In the genomic region with DNA sequence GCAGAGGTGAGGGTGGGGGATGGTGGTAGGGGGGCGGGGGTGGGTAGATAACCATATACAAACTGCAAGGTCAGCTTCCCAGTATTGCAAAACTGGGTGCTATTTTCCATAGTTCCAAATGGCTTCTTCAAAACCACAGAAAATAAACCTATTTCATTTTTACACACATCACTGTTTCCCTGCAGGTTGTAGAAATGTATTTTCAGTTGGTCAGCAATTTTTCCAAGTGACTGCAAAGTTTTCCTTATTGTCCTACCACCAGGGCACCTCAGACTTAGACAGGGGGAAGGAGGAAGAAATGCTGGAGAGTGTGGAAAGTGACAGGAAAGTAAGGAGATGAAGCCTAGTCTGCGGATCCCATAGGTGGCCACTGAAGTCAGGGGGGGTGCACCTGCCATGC, we compare ENCODE assay signal across 38 cellular contexts.
"Had no signal": no experiment of that assay in that cellular context is flagged by ENCODE, and none has a peak within 500 bp of the region (broad histone marks: within the 10 kb centered on the region; RNA-seq: fewer than 3 reads in every experiment).

No MANE protein-coding gene starts in this region.

- FAIRE-seq: bronchial epithelial cell had no signal

- H3K4me1 ChIP-seq: ascending aorta had no signal

- DNase-seq: activated CD4-positive, alpha-beta memory T cell treated with anti-CD3 and anti-CD28 coated beads, Interleukin-2, amount 10 ng/mL, durations not matched to agents 7 days and 5 days; activated CD4-positive, alpha-beta T cell treated with anti-CD3 and anti-CD28 coated beads for 1 hour; activated CD4-positive, alpha-beta T cell treated with anti-CD3 and anti-CD28 coated beads for 36 hours; activated CD4-positive, alpha-beta T cell treated with anti-CD3 and anti-CD28 coated beads for 48 hours; activated CD4-positive, alpha-beta T cell treated with anti-CD3 and anti-CD28 coated beads, Interleukin-2, amount 10 ng/mL, durations not matched to agents 7 days and 5 days; activated CD4-positive, alpha-beta T cell treated with anti-CD3 and anti-CD28 coated beads, Interleukin-2, amount 50 U/mL, for 48 hours; activated CD4-positive, CD25-positive, alpha-beta regulatory T cell; activated CD8-positive, alpha-beta memory T cell treated with anti-CD3 and anti-CD28 coated beads for 24 hours; activated CD8-positive, alpha-beta memory T cell treated with anti-CD3 and anti-CD28 coated beads, Interleukin-2, amount 10 ng/mL, durations not matched to agents 7 days and 5 days; activated CD8-positive, alpha-beta memory T cell treated with anti-CD3 and anti-CD28 coated beads, Interleukin-2, amount 50 U/mL, for 48 hours; activated CD8-positive, alpha-beta T cell treated with anti-CD3 and anti-CD28 coated beads, Interleukin-2, amount 10 ng/mL, durations not matched to agents 7 days and 5 days; activated effector memory CD4-positive, alpha-beta T cell treated with Interleukin-2 at 50 U/mL for 16 hours; activated gamma-delta T cell; activated naive CD4-positive, alpha-beta T cell treated with anti-CD3 and anti-CD28 coated beads, Interleukin-2, amount 50 U/mL, for 16 hours; activated naive CD4-positive, alpha-beta T cell treated with Interleukin-2 at 50 U/mL for 16 hours; activated naive CD8-positive, alpha-beta T cell treated with anti-CD3 and anti-CD28 coated beads, Interleukin-2, amount 10 ng/mL, durations not matched to agents 7 days and 5 days; activated naive CD8-positive, alpha-beta T cell treated with anti-CD3 and anti-CD28 coated beads, Interleukin-2, amount 50 U/mL, for 24 hours; activated T-cell treated with anti-CD3 and anti-CD28 coated beads, Interleukin-2, amount 50 U/mL, for 24 hours; activated T-cell treated with anti-CD3 and anti-CD28 coated beads, Interleukin-2, amount 50 U/mL, for 48 hours; amygdala; anterior cingulate cortex; caudate nucleus; cerebellar nuclear complex; T-helper 1 cell; T-helper 2 cell; T-helper 9 cell; WERI-Rb-1 had no signal

- H3K27ac ChIP-seq: ascending aorta, cardiac muscle cell, WERI-Rb-1 had no signal

- H3K36me3 Mint-ChIP-seq: activated CD8-positive, alpha-beta memory T cell treated with anti-CD3 and anti-CD28 coated beads, Interleukin-2, amount 10 ng/mL, durations not matched to agents 7 days and 5 days; activated naive CD8-positive, alpha-beta T cell; activated naive CD8-positive, alpha-beta T cell treated with anti-CD3 and anti-CD28 coated beads, Interleukin-2, amount 10 ng/mL, durations not matched to agents 7 days and 5 days; brain; WTC11 had no signal

- H3K27me3 Mint-ChIP-seq: activated CD4-positive, alpha-beta memory T cell treated with anti-CD3 and anti-CD28 coated beads, Interleukin-2, amount 10 ng/mL, durations not matched to agents 7 days and 5 days; activated CD4-positive, alpha-beta T cell treated with anti-CD3 and anti-CD28 coated beads for 36 hours; activated CD4-positive, alpha-beta T cell treated with anti-CD3 and anti-CD28 coated beads, Interleukin-2, amount 10 ng/mL, durations not matched to agents 7 days and 5 days; activated naive CD8-positive, alpha-beta T cell had no signal

- H3K9me3 Mint-ChIP-seq: activated CD4-positive, alpha-beta memory T cell treated with anti-CD3 and anti-CD28 coated beads, Interleukin-2, amount 10 ng/mL, durations not matched to agents 7 days and 5 days; activated CD4-positive, alpha-beta T cell treated with anti-CD3 and anti-CD28 coated beads, Interleukin-2, amount 10 ng/mL, durations not matched to agents 7 days and 5 days; activated naive CD8-positive, alpha-beta T cell treated with anti-CD3 and anti-CD28 coated beads, Interleukin-2, amount 10 ng/mL, durations not matched to agents 7 days and 5 days; activated naive CD8-positive, alpha-beta T cell treated with anti-CD3 and anti-CD28 coated beads, Interleukin-2, amount 50 U/mL, for 24 hours; activated T-cell treated with anti-CD3 and anti-CD28 coated beads, Interleukin-2, amount 50 U/mL, for 24 hours; activated T-helper 2 cell treated with anti-CD3 and anti-CD28 coated beads, Interferon-gamma antibody, Interleukin-2, Interleukin-4, amounts not matched to agents 10 μg/mL and 5 μg/mL and 100 μg/mL, durations not matched to agents 14 hours and 24 hours and 36 hours; brain; central memory CD8-positive, alpha-beta T cell; T-helper 1 cell treated with Interleukin-12 subunit alpha and Interleukin-12 subunit beta and Interleukin-4 antibody, amounts not matched to agents 30 μg/mL and 1 μg/mL, for 36 hours; T-helper 2 cell treated with Interferon-gamma antibody and Interleukin-4, amounts not matched to agents 5 μg/mL and 100 μg/mL, for 36 hours; WTC11 had no signal

- H3K4me1 Mint-ChIP-seq: activated CD4-positive, alpha-beta memory T cell treated with anti-CD3 and anti-CD28 coated beads, Interleukin-2, amount 10 ng/mL, durations not matched to agents 7 days and 5 days; activated CD8-positive, alpha-beta memory T cell treated with anti-CD3 and anti-CD28 coated beads, Interleukin-2, amount 10 ng/mL, durations not matched to agents 7 days and 5 days; activated naive CD8-positive, alpha-beta T cell treated with anti-CD3 and anti-CD28 coated beads, Interleukin-2, amount 50 U/mL, for 24 hours; central memory CD8-positive, alpha-beta T cell had no signal

- H3K36me3 ChIP-seq: ascending aorta, cardiac muscle cell, WERI-Rb-1 had no signal

- H3K9me3 ChIP-seq: ascending aorta had no signal

- H3K27ac Mint-ChIP-seq: activated CD4-positive, alpha-beta memory T cell treated with anti-CD3 and anti-CD28 coated beads, Interleukin-2, amount 10 ng/mL, durations not matched to agents 7 days and 5 days; activated CD4-positive, alpha-beta T cell treated with anti-CD3 and anti-CD28 coated beads for 36 hours; activated CD4-positive, alpha-beta T cell treated with anti-CD3 and anti-CD28 coated beads, Interleukin-2, amount 10 ng/mL, durations not matched to agents 7 days and 5 days; activated CD8-positive, alpha-beta memory T cell treated with anti-CD3 and anti-CD28 coated beads, Interleukin-2, amount 10 ng/mL, durations not matched to agents 7 days and 5 days; activated CD8-positive, alpha-beta T cell treated with anti-CD3 and anti-CD28 coated beads, Interleukin-2, amount 10 ng/mL, durations not matched to agents 7 days and 5 days; activated naive CD8-positive, alpha-beta T cell; activated naive CD8-positive, alpha-beta T cell treated with anti-CD3 and anti-CD28 coated beads, Interleukin-2, amount 10 ng/mL, durations not matched to agents 7 days and 5 days; activated naive CD8-positive, alpha-beta T cell treated with anti-CD3 and anti-CD28 coated beads, Interleukin-2, amount 50 U/mL, for 24 hours; activated T-cell treated with anti-CD3 and anti-CD28 coated beads, Interleukin-2, amount 50 U/mL, for 24 hours; activated T-helper 2 cell treated with anti-CD3 and anti-CD28 coated beads, Interferon-gamma antibody, Interleukin-2, Interleukin-4, amounts not matched to agents 10 μg/mL and 5 μg/mL and 100 μg/mL, durations not matched to agents 14 hours and 24 hours and 36 hours; brain; T-helper 1 cell treated with Interleukin-12 subunit alpha and Interleukin-12 subunit beta and Interleukin-4 antibody, amounts not matched to agents 30 μg/mL and 1 μg/mL, for 36 hours; T-helper 2 cell treated with Interferon-gamma antibody and Interleukin-4, amounts not matched to agents 5 μg/mL and 100 μg/mL, for 36 hours; WTC11 had no signal

- H3K4me3 Mint-ChIP-seq: activated CD4-positive, alpha-beta memory T cell treated with anti-CD3 and anti-CD28 coated beads, Interleukin-2, amount 10 ng/mL, durations not matched to agents 7 days and 5 days; activated CD4-positive, alpha-beta T cell treated with anti-CD3 and anti-CD28 coated beads for 36 hours; activated CD4-positive, alpha-beta T cell treated with anti-CD3 and anti-CD28 coated beads, Interleukin-2, amount 10 ng/mL, durations not matched to agents 7 days and 5 days; activated CD8-positive, alpha-beta memory T cell treated with anti-CD3 and anti-CD28 coated beads, Interleukin-2, amount 10 ng/mL, durations not matched to agents 7 days and 5 days; activated CD8-positive, alpha-beta T cell treated with anti-CD3 and anti-CD28 coated beads, Interleukin-2, amount 10 ng/mL, durations not matched to agents 7 days and 5 days; activated naive CD8-positive, alpha-beta T cell; activated naive CD8-positive, alpha-beta T cell treated with anti-CD3 and anti-CD28 coated beads, Interleukin-2, amount 10 ng/mL, durations not matched to agents 7 days and 5 days; activated naive CD8-positive, alpha-beta T cell treated with anti-CD3 and anti-CD28 coated beads, Interleukin-2, amount 50 U/mL, for 24 hours; activated T-cell treated with anti-CD3 and anti-CD28 coated beads, Interleukin-2, amount 50 U/mL, for 24 hours; brain; central memory CD8-positive, alpha-beta T cell; T-helper 1 cell treated with Interleukin-12 subunit alpha and Interleukin-12 subunit beta and Interleukin-4 antibody, amounts not matched to agents 30 μg/mL and 1 μg/mL, for 36 hours; T-helper 2 cell treated with Interferon-gamma antibody and Interleukin-4, amounts not matched to agents 5 μg/mL and 100 μg/mL, for 36 hours; WTC11 had no signal

- H3K4me3 ChIP-seq: ascending aorta, cardiac muscle cell had no signal

- ATAC-seq: activated CD4-positive, alpha-beta T cell treated with anti-CD3 and anti-CD28 coated beads for 36 hours; activated CD4-positive, CD25-positive, alpha-beta regulatory T cell treated with anti-CD3 and anti-CD28 coated beads, Interleukin-2, amount 50 U/mL, for 24 hours; activated CD8-positive, alpha-beta memory T cell treated with anti-CD3 and anti-CD28 coated beads, Interleukin-2, amount 10 ng/mL, durations not matched to agents 7 days and 5 days; activated CD8-positive, alpha-beta T cell treated with anti-CD3 and anti-CD28 coated beads, Interleukin-2, amount 10 ng/mL, durations not matched to agents 7 days and 5 days; activated naive CD8-positive, alpha-beta T cell treated with anti-CD3 and anti-CD28 coated beads, Interleukin-2, amount 50 U/mL, for 24 hours; WTC11 had no signal

- H3K27me3 ChIP-seq: ascending aorta, cardiac muscle cell had no signal
